ENCODE assay signal across 9 cellular contexts in the genomic region with DNA sequence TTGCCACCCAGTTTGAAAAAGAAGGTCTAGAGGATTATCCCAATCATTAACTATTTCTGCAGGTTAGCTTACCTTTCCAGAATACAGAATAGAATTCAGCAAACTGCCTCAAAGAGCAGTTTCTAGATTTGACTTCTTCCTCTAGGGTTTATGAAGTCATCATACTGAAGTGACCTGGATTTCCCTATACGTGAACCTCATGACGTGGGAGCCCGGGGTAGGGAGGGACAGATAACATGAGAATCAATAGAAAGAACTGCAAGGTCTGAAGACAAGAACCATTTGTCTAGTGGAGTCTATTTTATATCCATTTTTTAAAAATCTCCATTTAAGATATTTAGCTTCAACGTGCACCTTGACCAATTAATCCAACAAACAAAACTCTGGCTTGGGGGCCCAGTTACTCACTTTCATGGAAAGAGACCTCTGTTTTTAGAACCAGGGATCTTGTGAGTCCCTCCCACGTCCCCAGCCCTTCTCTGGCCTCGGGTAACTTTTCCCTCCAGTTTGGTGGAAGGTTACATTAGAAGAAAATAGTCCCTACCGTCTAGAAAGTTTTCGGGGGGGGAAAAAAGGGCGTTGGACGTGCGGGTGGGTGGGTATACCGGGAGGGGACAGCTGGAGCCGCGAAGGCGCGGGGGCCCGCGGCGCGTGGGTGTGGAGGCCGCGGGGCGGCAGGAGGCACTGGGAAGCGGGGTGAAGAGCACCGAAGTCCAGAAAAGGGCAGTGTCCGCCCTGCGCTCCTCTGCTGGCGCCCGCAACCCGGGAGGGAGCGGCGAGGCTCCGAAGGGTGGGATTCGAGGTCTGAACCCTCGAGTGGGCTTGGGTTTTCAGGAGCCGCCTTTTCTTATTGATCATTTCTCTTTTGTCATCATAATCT. TPM values are rescaled to one million over a fixed set of nuclear protein-coding genes. Genes with fewer than 3 reads are reported as not detected.
DNase-seq lines count a peak whose midpoint lies in the region; ATAC-seq and TF ChIP-seq lines count a peak whose summit lies in the region.
"Had no signal": no experiment of that assay in that cellular context is flagged by ENCODE, and none has a peak within 500 bp of the region (broad histone marks: within the 10 kb centered on the region; RNA-seq: fewer than 3 reads in every experiment).

No MANE protein-coding gene starts in this region.

- CTCF ChIA-PET in OCI-LY7 (lab: Charles Lee; ENCODE audit: unreplicated experiment): no interaction called here

- no peak overlapping the region for H3K27ac ChIP-seq in OCI-LY7 (ENCODE audit: low read depth, low read length, poor library complexity, severe bottlenecking)
- H3K27ac ChIP-seq: SK-N-MC had no signal

- H3K4me1 Mint-ChIP-seq in brain: peaks cover 29% of the 10 kb centered on the region

- no peaks in the 10 kb centered on the region for H3K36me3 Mint-ChIP-seq in brain

- no peaks in the 10 kb centered on the region for H3K4me1 ChIP-seq in OCI-LY7 (ENCODE audit: insufficient read depth, low read length, poor library complexity, severe bottlenecking)

- peak overlapping the region; percentile 20 to 65 (median 47) for H3K4me3 Mint-ChIP-seq in brain

- ATAC-seq in GM21447 (IDR thresholded peaks at IDR 0.05; ENCODE audit: unreplicated experiment): no peak
- ATAC-seq in HG03095 (IDR thresholded peaks at IDR 0.05; ENCODE audit: unreplicated experiment): no peak
- no peak for ATAC-seq in GM21515 (IDR thresholded peaks at IDR 0.05; ENCODE audit: unreplicated experiment)

- DNase-seq in GM12864 (ENCODE audit: low read depth) (no peak), OCI-LY7 (ENCODE audit: low spot score) (no peak), retina (peak; percentile 78)

- H3K9me2 ChIP-seq in OCI-LY7 (ENCODE audit: insufficient read depth, low read length): no peaks in the 10 kb centered on the region

- no peaks in the 10 kb centered on the region for H3K9me3 ChIP-seq in OCI-LY7 (ENCODE audit: low read length)

- no peaks in the 10 kb centered on the region for H3K36me3 ChIP-seq in OCI-LY7 (ENCODE audit: insufficient read depth, low read length)

- intact Hi-C loops in OCI-LY7 (cut with micrococcal nuclease; ENCODE audit: unreplicated experiment): no loop called here

- H2AFZ ChIP-seq in OCI-LY7 (ENCODE audit: low read length): peak overlapping the region; percentile 29; the same call in 1 of the 2 replicates

- POLR2A ChIA-PET in OCI-LY7 (lab: Charles Lee): interaction anchor here (0.6 to 2.3 kb wide), 3 partner anchors 11 to 14 kb away, joined by 3 to 8 read pairs (median 7); a partner anchor contains a TSS

- no peak overlapping the region for H3K4me2 ChIP-seq in OCI-LY7 (ENCODE audit: low read length)

- TF ChIP-seq CTCF in GM12864 (IDR thresholded peaks at IDR 0.05; ENCODE audit: low read depth, low read length, missing control alignments) (no peak), OCI-LY7 (conservative IDR thresholded peaks at IDR 0.05; ENCODE audit: low read length) (no peak), brain (conservative IDR thresholded peaks at IDR 0.05) (no peak)

- H3K4me3 ChIP-seq in GM12864 (ENCODE audit: low read depth, low read length) (peak overlapping the region; percentile 56), OCI-LY7 (ENCODE audit: low read depth, low read length, poor library complexity, severe bottlenecking) (no peak overlapping the region), iPS-11a (ENCODE audit: low read depth, low read length) (peak overlapping the region; percentile 29)
- H3K4me3 ChIP-seq: SK-N-MC had no signal

- peaks cover 0 to 2% (median 0%) of the 10 kb centered on the region in 5 experiments for H3K9me3 Mint-ChIP-seq in brain

- H3K27ac Mint-ChIP-seq in brain: peak overlapping the region in 3 of 5 experiments; percentile 23 to 80 (median 59)

- BruUV-seq in OCI-LY7 (replicated peaks; lab: Mats Ljungman, UMichigan): no TSS peak

- no peaks in the 10 kb centered on the region for H4K20me1 ChIP-seq in OCI-LY7 (ENCODE audit: insufficient read depth, low read length)

- H3K27me3 Mint-ChIP-seq in brain: no peaks in the 10 kb centered on the region

- H3K79me2 ChIP-seq in OCI-LY7 (ENCODE audit: insufficient read depth, low read depth, low read length): no peaks in the 10 kb centered on the region

RNA-seq across cellular contexts. Expression of a gene that starts 13.8 kb away (rescaled TPM):
- 47.7 and 72.0 TPM in 2 replicates for total RNA-seq in OCI-LY7 (2014; rRNA removed; shearing (Covaris generic))
- 118 and 130 TPM in 2 replicates for total RNA-seq in OCI-LY7 (2022)
- 45.9 TPM for polyA plus RNA-seq in brain (ENCODE audit: insufficient read depth, low read depth, low replicate concordance)

RNA-seq across cellular contexts. Expression of a gene that starts 38.1 kb away (rescaled TPM):
- 1.7 and 2.5 TPM in 2 replicates for total RNA-seq in OCI-LY7 (2014; rRNA removed; shearing (Covaris generic))
- total RNA-seq in OCI-LY7 (2022): 5.5 TPM in 2 replicates
- 7.1 TPM for polyA plus RNA-seq in brain (ENCODE audit: insufficient read depth, low read depth, low replicate concordance)
